In genomic region chr9:137085918-137086530, GRCh38 we compare ENCODE assay signal across 7 cellular contexts. TPM values are rescaled to one million over a fixed set of nuclear protein-coding genes. Genes with fewer than 3 reads are reported as not detected.
DNase-seq lines count a peak whose midpoint lies in the region; ATAC-seq and TF ChIP-seq lines count a peak whose summit lies in the region.

No MANE protein-coding gene starts in this region.

- H3K4me3 ChIP-seq in ectodermal cell (ENCODE audit: insufficient read depth, low read depth, low read length) (peak overlapping the region; percentile 88), tibial nerve (peak overlapping the region; percentile 81 to 96 (median 88))

- no peaks in the 10 kb centered on the region for H3K9me3 Mint-ChIP-seq in mesothelial cell of epicardium

- peaks cover 12% of the 10 kb centered on the region for H3K4me1 ChIP-seq in ectodermal cell (ENCODE audit: control insufficient read depth, insufficient read depth, low read length)
- peaks cover 0 to 42% (median 18%) of the 10 kb centered on the region in 4 donors for H3K4me1 ChIP-seq in tibial nerve

- peaks cover 15% of the 10 kb centered on the region for H3K4me1 Mint-ChIP-seq in mesothelial cell of epicardium

- no peaks in the 10 kb centered on the region for H3K9me3 ChIP-seq in ectodermal cell (ENCODE audit: control insufficient read depth, low read length)
- no peaks in the 10 kb centered on the region for H3K9me3 ChIP-seq in tibial nerve

- no peak for TF ChIP-seq CTCF in mesothelial cell of epicardium (IDR thresholded peaks at IDR 0.05; ENCODE audit: unreplicated experiment)
- TF ChIP-seq CTCF in tibial nerve (IDR thresholded peaks at IDR 0.05) = no peak

- peaks cover 15% of the 10 kb centered on the region for H3K27me3 Mint-ChIP-seq in mesothelial cell of epicardium (ENCODE audit: low read depth)

- H3K36me3 ChIP-seq in ectodermal cell (ENCODE audit: control insufficient read depth, insufficient read depth, low read length) (peaks cover 6% of the 10 kb centered on the region), tibial nerve (peaks cover 0 to 54% (median 7%) of the 10 kb centered on the region in 3 donors)

- peak overlapping the region; percentile 81 for H3K4me3 Mint-ChIP-seq in mesothelial cell of epicardium

- H3K36me3 Mint-ChIP-seq in mesothelial cell of epicardium = peaks cover under 1% of the 10 kb centered on the region

- WGBS in ectodermal cell, 2 experiments = 6 to 7% methylated on average over 58 of the region's 58 CpGs
- WGBS in tibial nerve, 2 donors = 1 to 2% methylated on average over 16 to 25 of the region's 58 CpGs

- H3K27ac ChIP-seq in ectodermal cell (ENCODE audit: insufficient read depth, low read depth, low read length, poor library complexity, severe bottlenecking) (no peak overlapping the region), tibial nerve (peak overlapping the region; percentile 81 to 97 (median 94))

- no peak for TF ChIP-seq EP300 in tibial nerve (IDR thresholded peaks at IDR 0.05)

- peaks cover 30% of the 10 kb centered on the region for H3K27me3 ChIP-seq in ectodermal cell (ENCODE audit: control insufficient read depth, insufficient read depth, low read length, poor library complexity, severe bottlenecking)
- H3K27me3 ChIP-seq in tibial nerve = no peaks in the 10 kb centered on the region

- peak overlapping the region; percentile 86 for H3K27ac Mint-ChIP-seq in mesothelial cell of epicardium

- no peak for TF ChIP-seq POLR2A in tibial nerve (IDR thresholded peaks at IDR 0.05)

- DNase-seq in UCSD-AML1 (lab: John Stamatoyannopoulos, UW; ENCODE audit: unreplicated experiment) (peak; percentile 54), mesothelial cell of epicardium (ENCODE audit: low spot score in 2 of 2, unreplicated experiment in 2 of 2) (peak in 1 of 2 experiments; percentile 52), tibial nerve (ENCODE audit: low spot score in 2 of 2) (peak in 1 of 2 donors; percentile 29), NCI-H526 treated with DMSO at 0.1 percent for 48 hours (lab: John Stamatoyannopoulos, UW) (no peak)

- ATAC-seq in GM18873 (IDR thresholded peaks at IDR 0.05; ENCODE audit: low FRiP score, unreplicated experiment) (peak; percentile 11), HG03196 (IDR thresholded peaks at IDR 0.05; ENCODE audit: unreplicated experiment) (peak; percentile 6)

RNA-seq across cellular contexts. Expression of gene MAN1B1, which starts 0.8 kb away (rescaled TPM):
- polyA plus RNA-seq in ectodermal cell (2013, experiment 1 of 4) = 50.1 TPM
- polyA plus RNA-seq in ectodermal cell (2013, experiment 2 of 4) = 47.3 TPM
- polyA plus RNA-seq in ectodermal cell (2013, experiment 3 of 4) = 39.0 TPM
- polyA plus RNA-seq in ectodermal cell (2013, experiment 4 of 4) = 42.2 TPM
- 61.1 to 65.1 TPM (median 61.2 TPM) in 3 replicates for total RNA-seq in mesothelial cell of epicardium
- 10 to 100 TPM; 47.3 to 58.1 (median 52.1) TPM for total RNA-seq in tibial nerve

RNA-seq across cellular contexts. Expression of gene UAP1L1, which starts 8.7 kb away (rescaled TPM):
- 0.74 TPM for polyA plus RNA-seq in ectodermal cell (2013, experiment 1 of 4)
- 0.53 TPM for polyA plus RNA-seq in ectodermal cell (2013, experiment 2 of 4)
- 0.48 TPM for polyA plus RNA-seq in ectodermal cell (2013, experiment 3 of 4)
- 0.53 TPM for polyA plus RNA-seq in ectodermal cell (2013, experiment 4 of 4)
- total RNA-seq in mesothelial cell of epicardium = 4.6 to 5.7 TPM (median 5.5 TPM) in 3 replicates
- total RNA-seq in tibial nerve = 10 to 100 TPM in 2 of 4 donors, 1 to 10 TPM in 2; 8.1 to 20.7 (median 12.3) TPM

RNA-seq across cellular contexts. Expression of gene SAPCD2, which starts 15.7 kb away (rescaled TPM):
- polyA plus RNA-seq in ectodermal cell (2013, experiment 1 of 4) = 12.2 TPM
- polyA plus RNA-seq in ectodermal cell (2013, experiment 2 of 4) = 9.6 TPM
- 12.9 TPM for polyA plus RNA-seq in ectodermal cell (2013, experiment 3 of 4)
- polyA plus RNA-seq in ectodermal cell (2013, experiment 4 of 4) = 12.2 TPM
- total RNA-seq in mesothelial cell of epicardium (5.7 to 6.2 TPM (median 5.9 TPM) in 3 replicates), tibial nerve (under 1 TPM in 2 of 4 donors, not detected in 2; 0.22 to 0.90 TPM)

RNA-seq across cellular contexts. Expression of gene DPP7, which starts 28.5 kb away (rescaled TPM):
- 28.1 TPM for polyA plus RNA-seq in ectodermal cell (2013, experiment 1 of 4)
- polyA plus RNA-seq in ectodermal cell (2013, experiment 2 of 4) = 27.5 TPM
- polyA plus RNA-seq in ectodermal cell (2013, experiment 3 of 4) = 22.0 TPM
- polyA plus RNA-seq in ectodermal cell (2013, experiment 4 of 4) = 24.2 TPM
- total RNA-seq in mesothelial cell of epicardium (149 to 159 TPM (median 157 TPM) in 3 replicates), tibial nerve (100 to 1,000 TPM in 3 of 4 donors, 10 to 100 TPM in 1; 74.7 to 272 (median 145) TPM)

RNA-seq across cellular contexts. Expression of gene ENTPD2, which starts 32.2 kb away (rescaled TPM):
- not detected for polyA plus RNA-seq in ectodermal cell (2013, experiment 1 of 4)
- 0.25 TPM for polyA plus RNA-seq in ectodermal cell (2013, experiment 2 of 4)
- polyA plus RNA-seq in ectodermal cell (2013, experiment 3 of 4) = not detected
- polyA plus RNA-seq in ectodermal cell (2013, experiment 4 of 4) = not detected
- total RNA-seq in mesothelial cell of epicardium (4.8 to 6.3 TPM (median 5.2 TPM) in 3 replicates), tibial nerve (10 to 100 TPM in 3 of 4 donors, 1 to 10 TPM in 1; 7.0 to 21.0 (median 18.1) TPM)
